In the genomic region with DNA sequence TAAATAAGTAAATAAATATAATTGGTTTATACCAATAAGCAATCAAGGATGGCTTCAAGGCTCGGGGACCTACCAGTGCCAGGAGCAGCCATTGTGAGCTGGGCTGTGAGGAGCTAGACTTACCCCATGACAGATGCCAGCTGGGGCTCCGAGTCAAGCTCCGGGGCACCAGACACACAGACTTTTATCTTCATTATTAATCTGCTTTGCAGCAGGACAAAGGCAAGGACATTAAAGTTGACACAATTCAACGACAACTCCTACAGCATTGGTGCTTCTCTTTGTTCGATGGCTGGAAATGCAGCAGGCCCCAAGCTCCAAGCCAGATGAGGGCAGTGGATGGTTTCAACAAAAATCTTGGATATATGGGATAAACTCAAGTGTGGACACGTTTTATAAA, we compare ENCODE assay signal across 28 cellular contexts.
"Had no signal": no experiment of that assay in that cellular context is flagged by ENCODE, and none has a peak within 500 bp of the region (broad histone marks: within the 10 kb centered on the region; RNA-seq: fewer than 3 reads in every experiment).

No MANE protein-coding gene starts in this region.

- H3K9me3 ChIP-seq: right lobe of liver, uterus had no signal

- H3K36me3 Mint-ChIP-seq: immature natural killer cell; naive thymus-derived CD8-positive, alpha-beta T cell; stimulated activated memory B cell treated with anti-CD40 and anti-IgM and Interleukin-4, amounts not matched to agents 10 μg/mL and 1 μg/mL and 100 μg/mL, for 72 hours; type B pancreatic cell had no signal

- H3K79me2 ChIP-seq: parathyroid adenoma had no signal

- H2AFZ ChIP-seq: parathyroid adenoma had no signal

- H3K4me1 ChIP-seq: left lung, lower lobe of right lung, parathyroid adenoma, right atrium auricular region, right lobe of liver, tibial nerve, uterus had no signal

- H3K27me3 ChIP-seq: left lung, neutrophil, right atrium auricular region, right lobe of liver, tibial nerve, uterus had no signal

- H3K9ac ChIP-seq: parathyroid adenoma had no signal

- H3K36me3 ChIP-seq: left lung, lower lobe of right lung, neutrophil, right atrium auricular region, right lobe of liver, tibial nerve, uterus had no signal

- ATAC-seq: left colon; left lung; lower lobe of right lung; naive thymus-derived CD8-positive, alpha-beta T cell; right lobe of liver; stimulated activated memory B cell treated with anti-CD40 and anti-IgM and Interleukin-4, amounts not matched to agents 10 μg/mL and 1 μg/mL and 100 μg/mL, for 72 hours; stimulated activated naive CD8-positive, alpha-beta T cell treated with anti-CD3 and anti-CD28 coated beads, Interleukin-15, amount 100 ng/mL, for 72 hours had no signal

- H3K4me1 Mint-ChIP-seq: immature natural killer cell; naive thymus-derived CD8-positive, alpha-beta T cell; nephron; neural crest cell; stimulated activated memory B cell treated with anti-CD40 and anti-IgM and Interleukin-4, amounts not matched to agents 10 μg/mL and 1 μg/mL and 100 μg/mL, for 72 hours; stimulated activated naive CD8-positive, alpha-beta T cell treated with anti-CD3 and anti-CD28 coated beads, Interleukin-15, amount 100 ng/mL, for 72 hours had no signal

- H3K27ac ChIP-seq: left lung, lower lobe of right lung, neutrophil, parathyroid adenoma, right atrium auricular region, right lobe of liver, tibial nerve, uterus had no signal

- H3K27ac Mint-ChIP-seq: immature natural killer cell; naive thymus-derived CD8-positive, alpha-beta T cell; stimulated activated memory B cell treated with anti-CD40 and anti-IgM and Interleukin-4, amounts not matched to agents 10 μg/mL and 1 μg/mL and 100 μg/mL, for 72 hours; stimulated activated naive CD8-positive, alpha-beta T cell treated with anti-CD3 and anti-CD28 coated beads, Interleukin-15, amount 100 ng/mL, for 72 hours had no signal

- H3K4me2 ChIP-seq: smooth muscle cell had no signal

- H3K27me3 Mint-ChIP-seq: stimulated activated memory B cell treated with anti-CD40 and anti-IgM and Interleukin-4, amounts not matched to agents 10 μg/mL and 1 μg/mL and 100 μg/mL, for 72 hours; stimulated activated naive CD8-positive, alpha-beta T cell treated with anti-CD3 and anti-CD28 coated beads, Interleukin-15, amount 100 ng/mL, for 72 hours; type B pancreatic cell had no signal

- DNase-seq: hypothalamus; immature natural killer cell; kidney; left colon; left lung; lower lobe of right lung; mammary epithelial cell; mesenchymal stem cell; naive thymus-derived CD8-positive, alpha-beta T cell; occipital lobe; right lobe of liver; stimulated activated CD4-positive, alpha-beta T cell treated with anti-CD3 and anti-CD28 coated beads, Interleukin-1b, Interleukin-23, amount 100 ng/mL, for 48 hours; stimulated activated CD4-positive, alpha-beta T cell treated with anti-CD3 and anti-CD28 coated beads, Interleukin-2, amount 100 ng/mL, for 48 hours; stimulated activated CD4-positive, alpha-beta T cell treated with anti-CD3 and anti-CD28 coated beads, Interleukin-4, amount 100 ng/mL, for 4 hours; stimulated activated CD8-positive, alpha-beta memory T cell treated with anti-CD3 and anti-CD28 coated beads, Interleukin-4, amount 100 ng/mL, for 48 hours; stimulated activated naive CD4-positive, alpha-beta T cell treated with Interleukin-2 at 50 U/mL for 16 hours; stimulated activated naive CD8-positive, alpha-beta T cell treated with anti-CD3 and anti-CD28 coated beads, Interleukin-15, amount 100 ng/mL, for 72 hours; substantia nigra; uterus had no signal

- H3K4me3 ChIP-seq: left lung, lower lobe of right lung, right atrium auricular region, right lobe of liver, smooth muscle cell, tibial nerve, uterus had no signal

- H3K4me3 Mint-ChIP-seq: immature natural killer cell; naive thymus-derived CD8-positive, alpha-beta T cell; nephron; neural crest cell; stimulated activated memory B cell treated with anti-CD40 and anti-IgM and Interleukin-4, amounts not matched to agents 10 μg/mL and 1 μg/mL and 100 μg/mL, for 72 hours; stimulated activated naive CD8-positive, alpha-beta T cell treated with anti-CD3 and anti-CD28 coated beads, Interleukin-15, amount 100 ng/mL, for 72 hours; type B pancreatic cell had no signal
